ENCODE assay signal across 1 cellular context in the genomic region with DNA sequence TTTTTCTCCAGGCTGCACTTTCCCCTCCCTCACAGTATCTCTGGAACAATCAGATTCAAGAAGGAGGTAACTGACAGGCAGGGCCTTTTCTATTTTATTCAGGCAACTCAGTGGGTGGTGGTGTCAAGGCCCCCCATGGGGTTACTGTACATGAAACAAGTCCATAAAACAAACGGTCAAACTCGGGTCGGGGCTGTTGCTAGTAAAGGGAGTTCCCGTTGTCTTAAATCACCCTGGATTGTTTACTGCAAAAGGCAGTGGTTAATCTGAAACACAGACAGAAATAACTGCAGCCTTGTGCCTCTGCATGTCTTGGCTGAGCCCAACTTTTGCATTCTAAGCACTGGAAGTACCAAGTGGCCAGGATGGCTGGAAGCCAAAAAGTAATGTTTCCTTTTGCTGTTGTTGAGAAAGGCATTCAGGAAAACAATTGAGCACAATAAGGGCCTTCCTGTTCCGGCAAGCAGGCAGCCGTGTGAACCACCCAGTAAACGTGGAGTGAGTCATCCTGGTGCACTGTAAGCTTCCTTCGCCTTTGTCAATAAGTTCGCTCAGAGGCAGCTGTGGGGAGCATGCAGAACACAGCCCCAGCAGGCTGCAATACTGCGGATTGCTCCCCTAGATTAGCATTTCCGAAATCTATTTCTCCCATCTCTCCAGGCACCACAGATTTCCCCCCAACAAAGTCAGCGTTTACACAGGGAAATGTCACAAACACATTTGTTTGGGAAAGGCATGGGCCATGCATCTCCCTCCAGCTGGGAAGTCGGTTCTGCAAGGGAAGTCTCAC.
TF ChIP-seq lines count a peak whose summit lies in the region.

No MANE protein-coding gene starts in this region.

TF ChIP-seq in K562, 482 proteins besides CTCF, POLR2A, EP300 and RAD21 (continued from another document):
- TF ChIP-seq, protein P1, sequence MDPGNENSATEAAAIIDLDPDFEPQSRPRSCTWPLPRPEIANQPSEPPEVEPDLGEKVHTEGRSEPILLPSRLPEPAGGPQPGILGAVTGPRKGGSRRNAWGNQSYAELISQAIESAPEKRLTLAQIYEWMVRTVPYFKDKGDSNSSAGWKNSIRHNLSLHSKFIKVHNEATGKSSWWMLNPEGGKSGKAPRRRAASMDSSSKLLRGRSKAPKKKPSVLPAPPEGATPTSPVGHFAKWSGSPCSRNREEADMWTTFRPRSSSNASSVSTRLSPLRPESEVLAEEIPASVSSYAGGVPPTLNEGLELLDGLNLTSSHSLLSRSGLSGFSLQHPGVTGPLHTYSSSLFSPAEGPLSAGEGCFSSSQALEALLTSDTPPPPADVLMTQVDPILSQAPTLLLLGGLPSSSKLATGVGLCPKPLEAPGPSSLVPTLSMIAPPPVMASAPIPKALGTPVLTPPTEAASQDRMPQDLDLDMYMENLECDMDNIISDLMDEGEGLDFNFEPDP (CRISPR knock-in tag; IDR thresholded peaks at IDR 0.05), result no peak
- TF ChIP-seq LCOR (CRISPR knock-in tag; IDR thresholded peaks at IDR 0.05) (no peak), CBFB (CRISPR knock-in tag; IDR thresholded peaks at IDR 0.05) (no peak), ATF3 (IDR thresholded peaks at IDR 0.05) (0 out of 2 replicates have a peak, but pooled peaks have one; percentile 23), ATF3 (CRISPR knock-in tag; conservative IDR thresholded peaks at IDR 0.05) (no peak), MTA3 (IDR thresholded peaks at IDR 0.05; ENCODE audit: borderline replicate concordance) (no peak), DNMT1 (IDR thresholded peaks at IDR 0.05) (no peak), EP400 (IDR thresholded peaks at IDR 0.05) (no peak), ARID1B (IDR thresholded peaks at IDR 0.05) (no peak), GATAD2A (IDR thresholded peaks at IDR 0.05) (no peak), NR2C2 (CRISPR knock-in tag; IDR thresholded peaks at IDR 0.05) (no peak), NR2C2 (tag; IDR thresholded peaks at IDR 0.05) (no peak)
TF ChIP-seq in K562: peak in this region for 3.
